12 cellular contexts compared by ENCODE assay signal in genomic region chr6:149861603-149862423, GRCh38. TPM values are rescaled to one million over a fixed set of nuclear protein-coding genes. Genes with fewer than 3 reads are reported as not detected.
A peak's percentile ranks its signal among the peaks of the same experiment; 100 is the strongest.
DNase-seq lines count a peak whose midpoint lies in the region; ATAC-seq and TF ChIP-seq lines count a peak whose summit lies in the region.
"Had no signal": no experiment of that assay in that cellular context is flagged by ENCODE, and none has a peak within 500 bp of the region (broad histone marks: within the 10 kb centered on the region; RNA-seq: fewer than 3 reads in every experiment).

No MANE protein-coding gene starts in this region.

- DNase-seq in DMS53 (lab: John Stamatoyannopoulos, UW), result peak; percentile 25
- no peak for DNase-seq in DMS53 treated with DMSO at 0.1 percent for 48 hours (lab: John Stamatoyannopoulos, UW; ENCODE audit: unreplicated experiment)
- peak; percentile 83 for DNase-seq in M059J (ENCODE audit: low read depth)
- DNase-seq in neural progenitor cell (ENCODE audit: low spot score), result no peak
- DNase-seq in hepatic stellate cell (ENCODE audit: low spot score), result no peak
- no peak for DNase-seq in uterus
- DNase-seq: 8988T; activated CD8-positive, alpha-beta memory T cell treated with anti-CD3 and anti-CD28 coated beads, Interleukin-2, amount 50 U/mL, for 48 hours; NCI-H1417 treated with DMSO at 0.1 percent for 48 hours had no signal

- TF ChIP-seq CTCF in neural progenitor cell (IDR thresholded peaks at IDR 0.05) (no peak), uterus (IDR thresholded peaks at IDR 0.05) (no peak)

- H3K36me3 ChIP-seq in endocrine pancreas (ENCODE audit: control insufficient read depth, insufficient read depth, low read length), result no peaks in the 10 kb centered on the region
- H3K36me3 ChIP-seq in neural progenitor cell, result no peaks in the 10 kb centered on the region
- no peaks in the 10 kb centered on the region for H3K36me3 ChIP-seq in uterus

- ATAC-seq in GM18519 (IDR thresholded peaks at IDR 0.05; ENCODE audit: low FRiP score, unreplicated experiment), result no peak

- no peaks in the 10 kb centered on the region for H3K79me2 ChIP-seq in neural progenitor cell (ENCODE audit: low read depth)

- H3K9ac ChIP-seq in endocrine pancreas (ENCODE audit: control insufficient read depth, insufficient read depth, low read length) (no peak overlapping the region), neural progenitor cell (no peak overlapping the region)

- H3K4me3 Mint-ChIP-seq in neural progenitor cell, result peak overlapping the region; percentile 73

- H3K4me3 ChIP-seq in endocrine pancreas (ENCODE audit: control insufficient read depth, insufficient read depth, low read length) (peak overlapping the region; percentile 86), neural progenitor cell (no peak overlapping the region), uterus (no peak overlapping the region)

- intact Hi-C loops in uterus (cut with DNase I; ENCODE audit: low total_unique reads), result no loop called here

- H3K4me1 ChIP-seq in endocrine pancreas (ENCODE audit: control insufficient read depth, insufficient read depth, low read length), result peaks cover 7% of the 10 kb centered on the region
- no peaks in the 10 kb centered on the region for H3K4me1 ChIP-seq in neural progenitor cell
- peaks cover 0 to 3% of the 10 kb centered on the region in 2 donors for H3K4me1 ChIP-seq in uterus

- H3K9me3 ChIP-seq in endocrine pancreas (ENCODE audit: control insufficient read depth, low read length) (no peaks in the 10 kb centered on the region), neural progenitor cell (ENCODE audit: low read depth) (no peaks in the 10 kb centered on the region), uterus (no peaks in the 10 kb centered on the region)

- H2AFZ ChIP-seq in neural progenitor cell (replicated peaks), result no peak overlapping the region

- peaks cover 2% of the 10 kb centered on the region for H3K9me3 Mint-ChIP-seq in neural progenitor cell

- H3K27ac Mint-ChIP-seq in neural progenitor cell, result no peak overlapping the region

- H3F3A ChIP-seq in neural progenitor cell (ENCODE audit: low read depth), result peaks cover 11% of the 10 kb centered on the region

- H3K36me3 Mint-ChIP-seq in neural progenitor cell, result peaks cover 7% of the 10 kb centered on the region

- H4K20me1 ChIP-seq in neural progenitor cell (ENCODE audit: low read depth), result peaks cover 3% of the 10 kb centered on the region

- no peak for TF ChIP-seq POLR2A in uterus (IDR thresholded peaks at IDR 0.05)

- H3K4me1 Mint-ChIP-seq in neural progenitor cell, result peaks cover 39% of the 10 kb centered on the region

- H3K4me2 ChIP-seq in neural progenitor cell, result no peak overlapping the region

- H3K27me3 ChIP-seq in endocrine pancreas (ENCODE audit: control insufficient read depth, insufficient read depth, low read length) (no peaks in the 10 kb centered on the region), neural progenitor cell (peaks cover 37% of the 10 kb centered on the region), uterus (no peaks in the 10 kb centered on the region)

- H3K27ac ChIP-seq in neural progenitor cell (no peak overlapping the region), uterus (no peak overlapping the region)
- H3K27ac ChIP-seq: SK-N-MC had no signal

- H3K27me3 Mint-ChIP-seq in neural progenitor cell (ENCODE audit: insufficient read depth, low read depth), result peaks cover 4% of the 10 kb centered on the region

RNA-seq across cellular contexts. Expression of gene LRP11, which starts 2.3 kb away (rescaled TPM):
- 65.9 and 92.0 TPM in 2 replicates for total RNA-seq in M059J (2014; rRNA removed; shearing (Covaris generic))
- 2.2 and 2.8 TPM in 2 replicates for total RNA-seq in neural progenitor cell (ENCODE audit: low replicate concordance)
- 10 to 100 TPM; 22.0 to 61.7 (median 29.8) TPM for total RNA-seq in uterus

RNA-seq across cellular contexts. Expression of gene RAET1E, which starts 36.1 kb away (rescaled TPM):
- total RNA-seq in M059J (2014; rRNA removed; shearing (Covaris generic)), result 1.5 and 2.7 TPM in 2 replicates
- total RNA-seq in neural progenitor cell (ENCODE audit: low replicate concordance) (not detected in 2 replicates), uterus (under 1 TPM in 1 of 4 donors, not detected in 3; 0.55 TPM)

Comparison
In these comparisons a context has a peak if more than half of its experiments do, and no peak if none do; other contexts are left out.
1. DNase-seq: peak in DMS53 (single experiment) and M059J (single experiment); none in DMS53 treated with DMSO at 0.1 percent for 48 hours (single experiment), neural progenitor cell (single experiment), hepatic stellate cell (single experiment) and uterus (0 of 2).